17 cellular contexts compared by ENCODE assay signal in genomic region chr16:56113223-56113622, GRCh38.
DNase-seq lines count a peak whose midpoint lies in the region; ATAC-seq lines count a peak whose summit lies in the region.
"Had no signal": no experiment of that assay in that cellular context is flagged by ENCODE, and none has a peak within 500 bp of the region (broad histone marks: within the 10 kb centered on the region; RNA-seq: fewer than 3 reads in every experiment).

No MANE protein-coding gene starts in this region.

- no peaks in the 10 kb centered on the region for H3K9me3 Mint-ChIP-seq in activated CD4-positive, alpha-beta T cell treated with anti-CD3 and anti-CD28 coated beads, Interleukin-2, amount 10 ng/mL, durations not matched to agents 24 days and 14 days
- H3K9me3 Mint-ChIP-seq: CD8-positive, alpha-beta T cell; H9 had no signal

- no peaks in the 10 kb centered on the region for H3K36me3 Mint-ChIP-seq in activated CD4-positive, alpha-beta T cell treated with anti-CD3 and anti-CD28 coated beads, Interleukin-2, amount 10 ng/mL, durations not matched to agents 24 days and 14 days (ENCODE audit: low read depth)
- H3K36me3 Mint-ChIP-seq: CD8-positive, alpha-beta T cell had no signal

- H3K4me1 ChIP-seq in right cardiac atrium (ENCODE audit: control insufficient read depth, insufficient read depth, low read length) (peaks cover 4% of the 10 kb centered on the region), SJCRH30 (no peaks in the 10 kb centered on the region)
- H3K4me1 ChIP-seq: BLaER1, Peyer's patch had no signal

- H3K27ac ChIP-seq in right cardiac atrium (ENCODE audit: low read length) (peak overlapping the region; percentile 7), SJCRH30 (no peak overlapping the region)
- H3K27ac ChIP-seq: BLaER1, Peyer's patch had no signal

- no peak overlapping the region for H3K4me3 Mint-ChIP-seq in activated CD4-positive, alpha-beta T cell treated with anti-CD3 and anti-CD28 coated beads, Interleukin-2, amount 10 ng/mL, durations not matched to agents 24 days and 14 days
- H3K4me3 Mint-ChIP-seq: CD8-positive, alpha-beta T cell had no signal

- intact Hi-C loops in activated CD4-positive, alpha-beta T cell treated with anti-CD3 and anti-CD28 coated beads, Interleukin-2, amount 10 ng/mL, durations not matched to agents 24 days and 14 days (cut with micrococcal nuclease): no loop called here
- intact Hi-C loops in right cardiac atrium (cut with DNase I) (no loop called here), sciatic nerve (cut with DNase I) (no loop called here)

- peaks cover 42% of the 10 kb centered on the region for H3K27me3 Mint-ChIP-seq in activated CD4-positive, alpha-beta T cell treated with anti-CD3 and anti-CD28 coated beads, Interleukin-2, amount 10 ng/mL, durations not matched to agents 24 days and 14 days

- H3K27me3 ChIP-seq in right cardiac atrium (ENCODE audit: control insufficient read depth, insufficient read depth) (no peaks in the 10 kb centered on the region), SJCRH30 (no peaks in the 10 kb centered on the region)
- H3K27me3 ChIP-seq: BLaER1, Peyer's patch had no signal

- ATAC-seq in right cardiac atrium (peak in 1 of 2 donors; percentile 65), sciatic nerve (peak; percentile 45)
- ATAC-seq: CD8-positive, alpha-beta T cell had no signal

- DNase-seq in activated CD4-positive, alpha-beta T cell treated with anti-CD3 and anti-CD28 coated beads, Interleukin-2, amount 10 ng/mL, durations not matched to agents 24 days and 14 days: peak; percentile 12
- DNase-seq in activated CD4-positive, alpha-beta T cell treated with anti-CD3 and anti-CD28 coated beads, Interleukin-2, amount 50 U/mL, for 48 hours: no peak
- DNase-seq in NCI-H2227 (lab: John Stamatoyannopoulos, UW; ENCODE audit: unreplicated experiment) (peak; percentile 17), right cardiac atrium (peak in 2 of 3 donors; percentile 16 to 77), sciatic nerve (ENCODE audit: low spot score) (no peak), NCI-H2029 treated with DMSO at 0.1 percent for 48 hours (lab: John Stamatoyannopoulos, UW) (no peak), SJCRH30 (no peak)
- no peak for DNase-seq in NK-92 treated with Interleukin-12 subunit alpha and Interleukin-12 subunit beta, amount 100 ng/mL, for 24 hours (lab: John Stamatoyannopoulos, UW)
- DNase-seq: CD8-positive, alpha-beta T cell; H9; NCI-H1105 treated with DMSO at 0.1 percent for 48 hours; NCI-H1694 treated with DMSO at 0.1 percent for 48 hours; NCI-H446 treated with DMSO at 0.1 percent for 48 hours; NCI-H774; Peyer's patch; SHP77 had no signal

- H3K9me3 ChIP-seq in right cardiac atrium (ENCODE audit: control insufficient read depth, low read length): no peaks in the 10 kb centered on the region
- H3K9me3 ChIP-seq in SJCRH30 (replicated peaks): no peaks in the 10 kb centered on the region
- H3K9me3 ChIP-seq: BLaER1, Peyer's patch had no signal

- H3K4me3 ChIP-seq in right cardiac atrium (ENCODE audit: low read length) (no peak overlapping the region), SJCRH30 (no peak overlapping the region)
- H3K4me3 ChIP-seq: BLaER1, Peyer's patch had no signal

- no peaks in the 10 kb centered on the region for H3K4me1 Mint-ChIP-seq in activated CD4-positive, alpha-beta T cell treated with anti-CD3 and anti-CD28 coated beads, Interleukin-2, amount 10 ng/mL, durations not matched to agents 24 days and 14 days

- no peaks in the 10 kb centered on the region for H3K36me3 ChIP-seq in SJCRH30
- H3K36me3 ChIP-seq: BLaER1, Peyer's patch had no signal

- WGBS in right cardiac atrium: 23% methylated on average over 2 of the region's 2 CpGs

- no peak overlapping the region for H3K27ac Mint-ChIP-seq in activated CD4-positive, alpha-beta T cell treated with anti-CD3 and anti-CD28 coated beads, Interleukin-2, amount 10 ng/mL, durations not matched to agents 24 days and 14 days
- H3K27ac Mint-ChIP-seq: CD8-positive, alpha-beta T cell; H9 had no signal

Comparison
In these comparisons a context has a peak if more than half of its experiments do, and no peak if none do; other contexts are left out.
1. DNase-seq: peak in activated CD4-positive, alpha-beta T cell treated with anti-CD3 and anti-CD28 coated beads, Interleukin-2, amount 10 ng/mL, durations not matched to agents 24 days and 14 days (single experiment), NCI-H2227 (single experiment) and right cardiac atrium (2 of 3); none in activated CD4-positive, alpha-beta T cell treated with anti-CD3 and anti-CD28 coated beads, Interleukin-2, amount 50 U/mL, for 48 hours (0 of 2), sciatic nerve (single experiment), NCI-H2029 treated with DMSO at 0.1 percent for 48 hours (single experiment), NK-92 treated with Interleukin-12 subunit alpha and Interleukin-12 subunit beta, amount 100 ng/mL, for 24 hours (single experiment) and SJCRH30 (0 of 2).